ENCODE assay signal across 1 cellular context in genomic region chr11:19441288-19441687, GRCh38.
TF ChIP-seq lines count a peak whose summit lies in the region.

No MANE protein-coding gene starts in this region.

TF ChIP-seq in HCT116, 20 proteins besides CTCF, POLR2A, EP300 and RAD21 (continued from another document):
- TF ChIP-seq, protein P1, sequence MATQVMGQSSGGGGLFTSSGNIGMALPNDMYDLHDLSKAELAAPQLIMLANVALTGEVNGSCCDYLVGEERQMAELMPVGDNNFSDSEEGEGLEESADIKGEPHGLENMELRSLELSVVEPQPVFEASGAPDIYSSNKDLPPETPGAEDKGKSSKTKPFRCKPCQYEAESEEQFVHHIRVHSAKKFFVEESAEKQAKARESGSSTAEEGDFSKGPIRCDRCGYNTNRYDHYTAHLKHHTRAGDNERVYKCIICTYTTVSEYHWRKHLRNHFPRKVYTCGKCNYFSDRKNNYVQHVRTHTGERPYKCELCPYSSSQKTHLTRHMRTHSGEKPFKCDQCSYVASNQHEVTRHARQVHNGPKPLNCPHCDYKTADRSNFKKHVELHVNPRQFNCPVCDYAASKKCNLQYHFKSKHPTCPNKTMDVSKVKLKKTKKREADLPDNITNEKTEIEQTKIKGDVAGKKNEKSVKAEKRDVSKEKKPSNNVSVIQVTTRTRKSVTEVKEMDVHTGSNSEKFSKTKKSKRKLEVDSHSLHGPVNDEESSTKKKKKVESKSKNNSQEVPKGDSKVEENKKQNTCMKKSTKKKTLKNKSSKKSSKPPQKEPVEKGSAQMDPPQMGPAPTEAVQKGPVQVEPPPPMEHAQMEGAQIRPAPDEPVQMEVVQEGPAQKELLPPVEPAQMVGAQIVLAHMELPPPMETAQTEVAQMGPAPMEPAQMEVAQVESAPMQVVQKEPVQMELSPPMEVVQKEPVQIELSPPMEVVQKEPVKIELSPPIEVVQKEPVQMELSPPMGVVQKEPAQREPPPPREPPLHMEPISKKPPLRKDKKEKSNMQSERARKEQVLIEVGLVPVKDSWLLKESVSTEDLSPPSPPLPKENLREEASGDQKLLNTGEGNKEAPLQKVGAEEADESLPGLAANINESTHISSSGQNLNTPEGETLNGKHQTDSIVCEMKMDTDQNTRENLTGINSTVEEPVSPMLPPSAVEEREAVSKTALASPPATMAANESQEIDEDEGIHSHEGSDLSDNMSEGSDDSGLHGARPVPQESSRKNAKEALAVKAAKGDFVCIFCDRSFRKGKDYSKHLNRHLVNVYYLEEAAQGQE (IDR thresholded peaks at IDR 0.05; ENCODE audit: low read depth) = no peak
- no peak for TF ChIP-seq ZNF274 (IDR thresholded peaks at IDR 0.05; ENCODE audit: low read depth, low read length)
